Comparison of ENCODE assay signal across 5 cellular contexts in the genomic region with DNA sequence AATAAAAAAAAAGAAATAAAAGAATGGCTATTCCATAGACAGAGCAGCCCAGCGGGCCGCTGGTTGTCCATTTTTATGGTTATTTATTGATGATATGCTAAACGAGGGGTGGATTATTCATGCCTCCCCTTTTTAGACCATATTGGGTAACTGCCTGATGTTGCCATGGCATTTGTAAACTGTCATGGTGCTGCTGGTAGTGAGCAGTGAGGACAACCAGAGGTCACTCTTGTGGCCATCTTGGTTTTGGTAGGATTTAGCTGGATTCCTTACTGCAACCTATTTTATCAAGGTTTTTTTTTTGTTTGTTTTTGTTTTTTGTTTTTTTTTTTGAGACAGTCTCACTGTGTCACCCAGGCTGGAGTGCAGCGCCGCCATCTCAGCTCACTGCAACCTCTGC. TPM values are rescaled to one million over a fixed set of nuclear protein-coding genes. Genes with fewer than 3 reads are reported as not detected.
DNase-seq lines count a peak whose midpoint lies in the region; ATAC-seq, FAIRE-seq and TF ChIP-seq lines count a peak whose summit lies in the region.
"Not testable (repeated sequence)": the region's sequence is repeated elsewhere in the genome, so short reads cannot be mapped to it uniquely, and the experiment has no call there.

No MANE protein-coding gene starts in this region.

- H3K4me2 ChIP-seq in H1 (ENCODE audit: insufficient read depth in 1 of 2, low read depth in 2 of 2, low read length in 2 of 2); HepG2 (ENCODE audit: low read depth, low read length): not testable (repeated sequence)

- not testable (repeated sequence) for H2BK5ac ChIP-seq in H1 (ENCODE audit: low read depth, low read length)

- not testable (repeated sequence) for TF ChIP-seq POLR2A in H1 (IDR thresholded peaks at IDR 0.05; ENCODE audit: control extremely low read depth in 1 of 2, low read depth in 2 of 2, low read length in 2 of 2); HepG2 (IDR thresholded peaks at IDR 0.05; ENCODE audit: insufficient read depth in 1 of 2, low read depth in 2 of 2, low read length in 2 of 2); gastrocnemius medialis (IDR thresholded peaks at IDR 0.05)

- H3K56ac ChIP-seq in H1 (replicated peaks; ENCODE audit: insufficient read length, low read depth, low read length): not testable (repeated sequence)

- POLR2A ChIA-PET in H1 (lab: Charles Lee; ENCODE audit: partially characterized antibody): not testable (repeated sequence)
- POLR2A ChIA-PET in HepG2 (lab: Yijun Ruan, JAX): interaction anchor here (1.4 kb wide), 1 partner anchor 11 kb away, joined by 3 read pairs; no protein-coding TSS in a partner anchor

- CTCF ChIA-PET in H1 (lab: Charles Lee; ENCODE audit: partially characterized antibody): interaction anchor here (0.6 to 1.7 kb wide), 4 partner anchors 11 to 1055 kb away, joined by 3 to 4 read pairs (median 3); no protein-coding TSS in a partner anchor
- CTCF ChIA-PET in HepG2 (lab: Yijun Ruan, JAX; ENCODE audit: low intra/inter-chr PET ratio, low total read pairs): not testable (repeated sequence)

- not testable (repeated sequence) for H3K23ac ChIP-seq in H1 (ENCODE audit: insufficient read length)

- not testable (repeated sequence) for H3K4ac ChIP-seq in H1 (replicated peaks; ENCODE audit: insufficient read length, low read depth, low read length)

- peak overlapping the region; percentile 86 to 91 for H3K27ac ChIP-seq in ascending aorta
- not testable (repeated sequence) for H3K27ac ChIP-seq in H1 (ENCODE audit: low read depth, low read length); HepG2 (ENCODE audit: extremely low read length, insufficient read depth, low read length)
- H3K27ac ChIP-seq in gastrocnemius medialis: peak overlapping the region in 3 of 4 donors; percentile 37 to 68 (median 42)
- peak overlapping the region; percentile 95 to 99 for H3K27ac ChIP-seq in thoracic aorta

- H2AFZ ChIP-seq in H1 (ENCODE audit: low read length); HepG2 (ENCODE audit: low read length): not testable (repeated sequence)

- not testable (repeated sequence) for H2BK12ac ChIP-seq in H1 (ENCODE audit: low read depth, low read length)

- H2BK15ac ChIP-seq in H1 (ENCODE audit: low read length): not testable (repeated sequence)

- peak in 1 of 2 donors; percentile 56 for DNase-seq in ascending aorta (ENCODE audit: low spot score in 2 of 2)
- DNase-seq in H1 (ENCODE audit: low read depth in 1 of 2, low spot score in 2 of 2); HepG2 (ENCODE audit: low spot score); gastrocnemius medialis; thoracic aorta (ENCODE audit: low spot score): not testable (repeated sequence)

- H2BK120ac ChIP-seq in H1 (replicated peaks; ENCODE audit: low read depth, low read length): not testable (repeated sequence)

- not testable (repeated sequence) for H3K18ac ChIP-seq in H1 (ENCODE audit: extremely low read depth, low read length)

- H3K9ac ChIP-seq in H1 (replicated peaks in 1 of 4; ENCODE audit: extremely low read depth in 1 of 4, low read depth in 3 of 4, low read length in 3 of 4); HepG2 (ENCODE audit: insufficient read depth, low read depth, low read length): not testable (repeated sequence)

- H3K4me1 ChIP-seq in ascending aorta: peaks cover 4 to 30% of the 10 kb centered on the region in 2 donors
- peaks cover 8 to 13% (median 9%) of the 10 kb centered on the region in 4 experiments; a peak in 5 of 7 replicates for H3K4me1 ChIP-seq in H1 (replicated peaks in 1 of 4; ENCODE audit: control insufficient read depth in 3 of 4, insufficient read depth in 4 of 4, low read length in 3 of 4)
- H3K4me1 ChIP-seq in HepG2 (ENCODE audit: insufficient read depth, low read length); gastrocnemius medialis: not testable (repeated sequence)
- peaks cover 32 to 58% of the 10 kb centered on the region in 2 donors for H3K4me1 ChIP-seq in thoracic aorta (ENCODE audit: control insufficient read depth in 1 of 2, low read depth in 2 of 2)

- ATAC-seq in HepG2; gastrocnemius medialis; thoracic aorta (ENCODE audit: insufficient number of reproducible peaks, low FRiP score, low read depth): not testable (repeated sequence)

- intact Hi-C loops in ascending aorta (cut with DNase I); HepG2 (cut with micrococcal nuclease; ENCODE audit: unreplicated experiment); gastrocnemius medialis (cut with DNase I; ENCODE audit: low total_unique reads): not testable (repeated sequence)

- not testable (repeated sequence) for FAIRE-seq in H1 (lab: Jason Lieb, UNC); HepG2 (lab: Jason Lieb, UNC)

- not testable (repeated sequence) for H3K23me2 ChIP-seq in H1 (ENCODE audit: low read depth, low read length)

- BruUV-seq in HepG2 (replicated peaks; lab: Mats Ljungman, UMichigan): not testable (repeated sequence)

- not testable (repeated sequence) for H4K20me1 ChIP-seq in H1 (replicated peaks in 1 of 2; ENCODE audit: control insufficient read depth in 1 of 2, insufficient read depth in 2 of 2, low read length in 2 of 2); HepG2 (ENCODE audit: insufficient read depth, low read length)

- not testable (repeated sequence) for TF ChIP-seq EP300 in H1 (IDR thresholded peaks at IDR 0.05; ENCODE audit: borderline replicate concordance in 1 of 2, low read depth in 2 of 2, low read length in 2 of 2); HepG2 (IDR thresholded peaks at IDR 0.05; ENCODE audit: low read depth in 2 of 2, low read length in 2 of 2); HepG2 (CRISPR knock-in tag; IDR thresholded peaks at IDR 0.05; ENCODE audit: borderline replicate concordance)

- not testable (repeated sequence) for H3K4me3 ChIP-seq in ascending aorta; H1 (ENCODE audit: extremely low read depth in 1 of 4, insufficient read depth in 2 of 4, low read depth in 3 of 4, low read length in 4 of 4); HepG2 (replicated peaks in 1 of 3; ENCODE audit: insufficient read depth in 1 of 3, low read depth in 2 of 3, low read length in 3 of 3); gastrocnemius medialis; thoracic aorta

- H4K91ac ChIP-seq in H1 (replicated peaks; ENCODE audit: insufficient read length, low read length): not testable (repeated sequence)

- H3K36me3 ChIP-seq in ascending aorta; H1 (ENCODE audit: control insufficient read depth in 2 of 4, insufficient read depth in 4 of 4, low read length in 3 of 4); HepG2 (replicated peaks in 1 of 2; ENCODE audit: control insufficient read depth in 1 of 2, insufficient read depth in 2 of 2, low read length in 2 of 2); gastrocnemius medialis; thoracic aorta: not testable (repeated sequence)

- not testable (repeated sequence) for H3K14ac ChIP-seq in H1 (ENCODE audit: insufficient read length)

- TF ChIP-seq RAD21 in H1 (IDR thresholded peaks at IDR 0.05 in 1 of 2, conservative IDR thresholded peaks at IDR 0.05 in 1 of 2; ENCODE audit: low read depth in 2 of 2, low read length in 2 of 2); HepG2 (CRISPR knock-in tag; IDR thresholded peaks at IDR 0.05): not testable (repeated sequence)

- 91% methylated on average over 5 of the region's 5 CpGs; no CpG with 5 or more reads in 1 of the 2 experiments for WGBS in H1 (ENCODE audit: extremely low coverage in 1 of 2, insufficient coverage in 1 of 2, insufficient read length in 1 of 2, insufficient replicate concordance in 2 of 2, low coverage in 1 of 2, low lambda C conversion rate in 2 of 2, missing lambda C conversion rate in 1 of 2), 2 experiments
- WGBS in HepG2 (ENCODE audit: low lambda C conversion rate): 75% methylated on average over 5 of the region's 5 CpGs

- H3K79me1 ChIP-seq in H1 (ENCODE audit: low read depth, low read length): not testable (repeated sequence)

- not testable (repeated sequence) for H3K79me2 ChIP-seq in H1 (ENCODE audit: control insufficient read depth in 1 of 2, insufficient read depth in 2 of 2, low read length in 2 of 2); HepG2 (ENCODE audit: insufficient read depth, low read length)

- in situ Hi-C loops in HepG2 (cut with HindIII; ENCODE audit: extremely low pct_ligation_motif_present, low pct_unique_long_range_greater_than_20kb); gastrocnemius medialis (cut with MboI; ENCODE audit: low sequenced_read_pairs in 4 of 4): not testable (repeated sequence)

- H2BK20ac ChIP-seq in H1 (ENCODE audit: low read length): not testable (repeated sequence)

- not testable (repeated sequence) for H3K27me3 ChIP-seq in ascending aorta; H1 (replicated peaks in 1 of 4; ENCODE audit: control insufficient read depth in 3 of 4, extremely low read depth in 1 of 4, insufficient read depth in 3 of 4, low read length in 3 of 4); HepG2 (ENCODE audit: control insufficient read depth in 1 of 2, insufficient read depth in 2 of 2, low read length in 2 of 2); gastrocnemius medialis; thoracic aorta (replicated peaks; ENCODE audit: insufficient read depth)

- H3K9me3 ChIP-seq in ascending aorta; H1 (ENCODE audit: insufficient read depth in 2 of 2, low read depth in 1 of 2, low read length in 1 of 2); HepG2 (ENCODE audit: low read length); gastrocnemius medialis; thoracic aorta: not testable (repeated sequence)

- H2AK5ac ChIP-seq in H1 (ENCODE audit: low read depth, low read length): not testable (repeated sequence)

- not testable (repeated sequence) for H4K5ac ChIP-seq in H1 (ENCODE audit: insufficient read length, low read depth, low read length)

- H4K8ac ChIP-seq in H1 (ENCODE audit: extremely low read depth, insufficient read depth, low read length): not testable (repeated sequence)

- not testable (repeated sequence) for TF ChIP-seq CTCF in ascending aorta (IDR thresholded peaks at IDR 0.05); H1 (IDR thresholded peaks at IDR 0.05; ENCODE audit: control extremely low read depth in 1 of 3, insufficient read depth in 1 of 3, low read depth in 1 of 3, low read length in 3 of 3); HepG2 (CRISPR knock-in tag; IDR thresholded peaks at IDR 0.05); gastrocnemius medialis (IDR thresholded peaks at IDR 0.05 in 4 of 5, conservative IDR thresholded peaks at IDR 0.05 in 1 of 5); thoracic aorta (IDR thresholded peaks at IDR 0.05)

RNA-seq across cellular contexts. Expression of a gene that starts 25.7 kb away (rescaled TPM):
- 29.6 TPM for total RNA-seq in ascending aorta
- 56.9 and 61.4 TPM in 2 replicates for total RNA-seq in H1 (2021; fragmentation: NEBNext Ultra II Directional; extraction: Animal tissue kit (Norgen Biotek cat#: 25700))
- polyA plus RNA-seq in H1 (2011; rRNA removed): 10.6 and 13.6 TPM in 2 replicates
- polyA plus RNA-seq in H1 (2011; cell fraction: cytosol; rRNA removed): 16.7 TPM
- 8.0 TPM for polyA plus RNA-seq in H1 (2011; cell fraction: nucleus; rRNA removed)
- polyA plus RNA-seq in H1 (2012, experiment 1 of 2): 33.6 to 56.8 TPM (median 46.3 TPM) in 4 replicates
- polyA plus RNA-seq in H1 (2012, experiment 2 of 2): 4.7 TPM
- 41.4 TPM for polyA plus RNA-seq in H1 (2013, experiment 1 of 2)
- 43.0 TPM for polyA plus RNA-seq in H1 (2013, experiment 2 of 2)
- polyA minus RNA-seq in H1 (2011; rRNA and poly(A)+ RNA removed): 29.2 and 29.5 TPM in 2 replicates
- polyA minus RNA-seq in H1 (2011; cell fraction: cytosol; rRNA and poly(A)+ RNA removed): 26.0 TPM
- 33.3 TPM for polyA minus RNA-seq in H1 (2011; cell fraction: nucleus; rRNA and poly(A)+ RNA removed)
- total RNA-seq in HepG2 (2016; rRNA removed; fragmentation: Illumina TruSeq; extraction: Trizol): 17.9 and 33.0 TPM in 2 replicates
- total RNA-seq in HepG2 (2016; cell fraction: cytosol; rRNA removed; fragmentation: Illumina TruSeq; extraction: Trizol; ENCODE audit: low read depth): 20.7 and 22.4 TPM in 2 replicates
- 19.9 and 27.9 TPM in 2 replicates for total RNA-seq in HepG2 (2016; cell fraction: insoluble cytoplasmic fraction; rRNA removed; fragmentation: Illumina TruSeq; extraction: Trizol)
- 11.3 and 13.9 TPM in 2 replicates for total RNA-seq in HepG2 (2016; cell fraction: membrane; rRNA removed; fragmentation: Illumina TruSeq; extraction: Trizol)
- 17.7 and 18.1 TPM in 2 replicates for total RNA-seq in HepG2 (2016; cell fraction: nucleus; rRNA removed; fragmentation: Illumina TruSeq; extraction: Trizol)
- polyA plus RNA-seq in HepG2 (2011; rRNA removed): 8.7 and 9.2 TPM in 2 replicates
- polyA plus RNA-seq in HepG2 (2011; cell fraction: cytosol; rRNA removed): 3.7 and 7.3 TPM in 2 replicates
- 6.9 and 8.6 TPM in 2 replicates for polyA plus RNA-seq in HepG2 (2011; cell fraction: nucleus; rRNA removed)
- 14.1 and 20.8 TPM in 2 replicates for polyA plus RNA-seq in HepG2 (2012)
- 0.69 and 0.71 TPM in 2 replicates for polyA plus RNA-seq in HepG2 (2016; cell fraction: cytosol; fragmentation: Illumina TruSeq; extraction: Trizol; ENCODE audit: low read depth)
- polyA plus RNA-seq in HepG2 (2016; cell fraction: insoluble cytoplasmic fraction; fragmentation: Illumina TruSeq; extraction: Trizol; ENCODE audit: low read depth): 30.1 and 33.2 TPM in 2 replicates
- polyA plus RNA-seq in HepG2 (2016; cell fraction: membrane; fragmentation: Illumina TruSeq; extraction: Trizol; ENCODE audit: low read depth): 4.2 and 4.5 TPM in 2 replicates
- polyA plus RNA-seq in HepG2 (2016; cell fraction: nucleus; fragmentation: Illumina TruSeq; extraction: Trizol; ENCODE audit: insufficient read depth, low read depth): 19.9 and 20.7 TPM in 2 replicates
- 6.7 and 21.1 TPM in 2 replicates for polyA minus RNA-seq in HepG2 (2011; rRNA and poly(A)+ RNA removed; ENCODE audit: low replicate concordance)
- polyA minus RNA-seq in HepG2 (2011; cell fraction: cytosol; rRNA and poly(A)+ RNA removed): 14.4 and 17.4 TPM in 2 replicates
- 20.8 and 21.9 TPM in 2 replicates for polyA minus RNA-seq in HepG2 (2011; cell fraction: nucleus; rRNA and poly(A)+ RNA removed)
- 10 to 100 TPM in 3 of 4 donors, 1 to 10 TPM in 1; 9.2 to 22.2 (median 13.2) TPM for total RNA-seq in gastrocnemius medialis
- total RNA-seq in thoracic aorta: 10 to 100 TPM; 28.3 to 79.6 TPM
